8 cellular contexts compared by ENCODE assay signal in genomic region chr7:141649137-141649864, GRCh38. TPM values are rescaled to one million over a fixed set of nuclear protein-coding genes. Genes with fewer than 3 reads are reported as not detected.
A peak's percentile ranks its signal among the peaks of the same experiment; 100 is the strongest.
DNase-seq lines count a peak whose midpoint lies in the region; ATAC-seq and TF ChIP-seq lines count a peak whose summit lies in the region.

No MANE protein-coding gene starts in this region.

- peaks cover 25% of the 10 kb centered on the region for H3K36me3 ChIP-seq in SJCRH30

- DNase-seq in HFFc6 (no peak), neural crest cell (ENCODE audit: low read depth, low spot score) (no peak), NCI-H1436 (lab: John Stamatoyannopoulos, UW) (no peak), NCI-H69 (lab: John Stamatoyannopoulos, UW) (no peak), SJCRH30 (no peak)
- DNase-seq in activated naive CD8-positive, alpha-beta T cell treated with anti-CD3 and anti-CD28 coated beads for 36 hours = no peak
- no peak for DNase-seq in effector CD4-positive, alpha-beta T cell

- no peak overlapping the region for H3K4me3 ChIP-seq in SJCRH30

- H3K36me3 Mint-ChIP-seq in HFFc6 (ENCODE audit: low read depth) = no peaks in the 10 kb centered on the region; the same call in 1 of the 2 replicates
- H3K36me3 Mint-ChIP-seq in activated naive CD8-positive, alpha-beta T cell treated with anti-CD3 and anti-CD28 coated beads for 36 hours = peaks cover 4% of the 10 kb centered on the region
- peaks cover 3% of the 10 kb centered on the region for H3K36me3 Mint-ChIP-seq in neural crest cell (ENCODE audit: low read depth)

- no peak for TF ChIP-seq CTCF in HFFc6 (IDR thresholded peaks at IDR 0.05)
- TF ChIP-seq CTCF in neural crest cell (conservative IDR thresholded peaks at IDR 0.05) = no peak

- H3K27ac ChIP-seq in SJCRH30 = no peak overlapping the region

- H3K9me3 Mint-ChIP-seq in HFFc6 (no peaks in the 10 kb centered on the region), neural crest cell (no peaks in the 10 kb centered on the region)
- H3K9me3 Mint-ChIP-seq in activated naive CD8-positive, alpha-beta T cell treated with anti-CD3 and anti-CD28 coated beads for 36 hours = no peaks in the 10 kb centered on the region

- H3K4me3 Mint-ChIP-seq in HFFc6 (no peak overlapping the region), neural crest cell (peak overlapping the region; percentile 42)
- no peak overlapping the region for H3K4me3 Mint-ChIP-seq in activated naive CD8-positive, alpha-beta T cell treated with anti-CD3 and anti-CD28 coated beads for 36 hours

- no peaks in the 10 kb centered on the region for H3K4me1 ChIP-seq in SJCRH30

- H3K27ac Mint-ChIP-seq in HFFc6 = peak overlapping the region; percentile 69; the same call in 1 of the 2 replicates
- H3K27ac Mint-ChIP-seq in activated naive CD8-positive, alpha-beta T cell treated with anti-CD3 and anti-CD28 coated beads for 36 hours = peak overlapping the region; percentile 47
- peak overlapping the region; percentile 17 for H3K27ac Mint-ChIP-seq in neural crest cell (ENCODE audit: unreplicated experiment)

- H3K27me3 Mint-ChIP-seq in HFFc6 (ENCODE audit: insufficient read depth) = no peaks in the 10 kb centered on the region; the same call in 1 of the 2 replicates
- no peaks in the 10 kb centered on the region for H3K27me3 Mint-ChIP-seq in activated naive CD8-positive, alpha-beta T cell treated with anti-CD3 and anti-CD28 coated beads for 36 hours
- no peaks in the 10 kb centered on the region for H3K27me3 Mint-ChIP-seq in neural crest cell (ENCODE audit: low read depth)

- H3K9me3 ChIP-seq in SJCRH30 (replicated peaks) = no peaks in the 10 kb centered on the region

- H3K4me1 Mint-ChIP-seq in HFFc6 (ENCODE audit: low read depth) = peaks cover 18% of the 10 kb centered on the region
- H3K4me1 Mint-ChIP-seq in activated naive CD8-positive, alpha-beta T cell treated with anti-CD3 and anti-CD28 coated beads for 36 hours = peaks cover under 1% of the 10 kb centered on the region
- peaks cover 44% of the 10 kb centered on the region for H3K4me1 Mint-ChIP-seq in neural crest cell

- no peaks in the 10 kb centered on the region for H3K27me3 ChIP-seq in SJCRH30

- ATAC-seq in GM18520 (IDR thresholded peaks at IDR 0.05; ENCODE audit: unreplicated experiment) = peak; percentile 50

RNA-seq across cellular contexts. Expression of gene DENND11, which starts 52.7 kb away (rescaled TPM):
- 1 to 10 TPM; 3.4 to 3.8 (median 3.6) TPM for total RNA-seq in HFFc6 (2021; fragmentation: NEBNext Ultra II Directional; extraction: Animal tissue kit (Norgen Biotek cat#: 25700))
- 10 to 100 TPM; 29.9 to 32.9 TPM for total RNA-seq in activated naive CD8-positive, alpha-beta T cell treated with anti-CD3 and anti-CD28 coated beads for 36 hours
- total RNA-seq in neural crest cell = 30.7 and 33.7 TPM in 2 replicates
- 14.5 and 17.0 TPM in 2 replicates for total RNA-seq in SJCRH30 (2014; rRNA removed; shearing (Covaris generic))

RNA-seq across cellular contexts. Expression of gene WEE2, which starts 58.9 kb away (rescaled TPM):
- total RNA-seq in HFFc6 (2021; fragmentation: NEBNext Ultra II Directional; extraction: Animal tissue kit (Norgen Biotek cat#: 25700)) = not detected
- total RNA-seq in activated naive CD8-positive, alpha-beta T cell treated with anti-CD3 and anti-CD28 coated beads for 36 hours = not detected
- total RNA-seq in neural crest cell = not detected in 2 replicates
- total RNA-seq in SJCRH30 (2014; rRNA removed; shearing (Covaris generic)) = not detected in 2 replicates

Comparison
In these comparisons a context has a peak if more than half of its experiments do, and no peak if none do; other contexts are left out.
1. H3K27ac Mint-ChIP-seq: peak in every context shown above with its lines; median percentile 69 in HFFc6; 47 in activated naive CD8-positive, alpha-beta T cell treated with anti-CD3 and anti-CD28 coated beads for 36 hours; 17 in neural crest cell.